9 cellular contexts compared by ENCODE assay signal in genomic region chr3:158084661-158085060, GRCh38. TPM values are rescaled to one million over a fixed set of nuclear protein-coding genes. Genes with fewer than 3 reads are reported as not detected.
"Had no signal": no experiment of that assay in that cellular context is flagged by ENCODE, and none has a peak within 500 bp of the region (broad histone marks: within the 10 kb centered on the region; RNA-seq: fewer than 3 reads in every experiment).

No MANE protein-coding gene starts in this region.

- H3K9me3 Mint-ChIP-seq: IgD-negative memory B cell had no signal

- H3K36me3 Mint-ChIP-seq: IgD-negative memory B cell had no signal

- H3K9ac ChIP-seq: KMS-11 had no signal

- H3K4me3 ChIP-seq: K562 had no signal

- H3K27ac Mint-ChIP-seq: IgD-negative memory B cell had no signal

- DNase-seq: IMR-90, KBM-7, KG1 had no signal

- H3K27ac ChIP-seq: HL-60, KMS-11 had no signal

- H3K4me2 ChIP-seq: KMS-11 had no signal

- H3K4me1 Mint-ChIP-seq: IgD-negative memory B cell had no signal

- H3K4me3 Mint-ChIP-seq: IgD-negative memory B cell had no signal

- ATAC-seq: HepG2, K562 had no signal

RNA-seq across cellular contexts. Expression of gene SHOX2, which starts 21.6 kb away (rescaled TPM):
- total RNA-seq: HT-29 had no signal
